8 cellular contexts compared by ENCODE assay signal in genomic region chr13:110712081-110712848, GRCh38. TPM values are rescaled to one million over a fixed set of nuclear protein-coding genes. Genes with fewer than 3 reads are reported as not detected.
DNase-seq lines count a peak whose midpoint lies in the region; ATAC-seq and TF ChIP-seq lines count a peak whose summit lies in the region.

No MANE protein-coding gene starts in this region.

- H3K4me3 ChIP-seq in CD4-positive, CD25-positive, alpha-beta regulatory T cell (ENCODE audit: low read depth, low read length) = peak overlapping the region; percentile 92
- peak overlapping the region; percentile 87 for H3K4me3 ChIP-seq in ectodermal cell (ENCODE audit: insufficient read depth, low read depth, low read length)
- H3K4me3 ChIP-seq in lung = peak overlapping the region; percentile 84

- POLR2A ChIA-PET in activated CD8-positive, alpha-beta T cell treated with anti-CD3 and anti-CD28 coated beads, Interleukin-2, amount 10 ng/mL, durations not matched to agents 7 days and 5 days (lab: Charles Lee) = interaction anchor here (0.6 to 2.2 kb wide), 14 partner anchors 9 to 477 kb away, joined by 3 to 26 read pairs (median 4); partner anchors contain the start of genes ANKRD10 and NAXD

- CTCF ChIA-PET in activated CD8-positive, alpha-beta T cell treated with anti-CD3 and anti-CD28 coated beads, Interleukin-2, amount 10 ng/mL, durations not matched to agents 7 days and 5 days (lab: Charles Lee) = interaction anchor here (0.8 to 1.8 kb wide), 2 partner anchors 68 to 203 kb away, joined by 3 to 7 read pairs; no protein-coding TSS in a partner anchor

- H3K36me3 Mint-ChIP-seq in CD4-positive, CD25-positive, alpha-beta regulatory T cell = no peaks in the 10 kb centered on the region
- peaks cover 2% of the 10 kb centered on the region for H3K36me3 Mint-ChIP-seq in activated CD8-positive, alpha-beta T cell treated with anti-CD3 and anti-CD28 coated beads, Interleukin-2, amount 10 ng/mL, durations not matched to agents 7 days and 5 days (ENCODE audit: low read depth)

- H3K27ac ChIP-seq in CD4-positive, CD25-positive, alpha-beta regulatory T cell (ENCODE audit: insufficient read depth, low read length, poor library complexity, severe bottlenecking) = peak overlapping the region; percentile 97
- H3K27ac ChIP-seq in ectodermal cell (ENCODE audit: insufficient read depth, low read depth, low read length, poor library complexity, severe bottlenecking) = peak overlapping the region; percentile 100
- H3K27ac ChIP-seq in lung (ENCODE audit: low read depth in 1 of 2, low read length in 1 of 2) = peak overlapping the region; percentile 96 to 97

- no peaks in the 10 kb centered on the region for H3K27me3 ChIP-seq in CD4-positive, CD25-positive, alpha-beta regulatory T cell (ENCODE audit: control insufficient read depth, insufficient read depth, low read length)
- H3K27me3 ChIP-seq in ectodermal cell (ENCODE audit: control insufficient read depth, insufficient read depth, low read length, poor library complexity, severe bottlenecking) = no peaks in the 10 kb centered on the region
- no peaks in the 10 kb centered on the region for H3K27me3 ChIP-seq in lung (ENCODE audit: control insufficient read depth, insufficient read depth)

- H3K4me3 Mint-ChIP-seq in CD4-positive, CD25-positive, alpha-beta regulatory T cell = peak overlapping the region; percentile 92 to 98 (median 95)
- H3K4me3 Mint-ChIP-seq in activated CD8-positive, alpha-beta T cell treated with anti-CD3 and anti-CD28 coated beads, Interleukin-2, amount 10 ng/mL, durations not matched to agents 7 days and 5 days = peak overlapping the region; percentile 93

- peaks cover 11 to 24% (median 16%) of the 10 kb centered on the region in 4 donors for H3K4me1 Mint-ChIP-seq in CD4-positive, CD25-positive, alpha-beta regulatory T cell
- peaks cover 17% of the 10 kb centered on the region for H3K4me1 Mint-ChIP-seq in activated CD8-positive, alpha-beta T cell treated with anti-CD3 and anti-CD28 coated beads, Interleukin-2, amount 10 ng/mL, durations not matched to agents 7 days and 5 days (ENCODE audit: low read depth)

- peaks cover 18% of the 10 kb centered on the region for H3K27me3 Mint-ChIP-seq in CD4-positive, CD25-positive, alpha-beta regulatory T cell
- H3K27me3 Mint-ChIP-seq in activated CD8-positive, alpha-beta T cell treated with anti-CD3 and anti-CD28 coated beads, Interleukin-2, amount 10 ng/mL, durations not matched to agents 7 days and 5 days (ENCODE audit: low read depth) = no peaks in the 10 kb centered on the region

- peaks cover 22% of the 10 kb centered on the region for H3K4me1 ChIP-seq in CD4-positive, CD25-positive, alpha-beta regulatory T cell (ENCODE audit: control insufficient read depth, insufficient read depth, low read length, poor library complexity, severe bottlenecking)
- H3K4me1 ChIP-seq in ectodermal cell (ENCODE audit: control insufficient read depth, insufficient read depth, low read length) (peaks cover under 1% of the 10 kb centered on the region), lung (ENCODE audit: control insufficient read depth in 2 of 2, insufficient read depth in 2 of 2, low read length in 2 of 2) (peaks cover 0 to 7% of the 10 kb centered on the region in 2 donors)

- H3K27ac Mint-ChIP-seq in CD4-positive, CD25-positive, alpha-beta regulatory T cell = peak overlapping the region; percentile 94 to 97 (median 96)
- peak overlapping the region; percentile 98 for H3K27ac Mint-ChIP-seq in activated CD8-positive, alpha-beta T cell treated with anti-CD3 and anti-CD28 coated beads, Interleukin-2, amount 10 ng/mL, durations not matched to agents 7 days and 5 days

- TF ChIP-seq CTCF in lung (IDR thresholded peaks at IDR 0.05; ENCODE audit: control extremely low read depth, extremely low read depth) = no peak

- H3K36me3 ChIP-seq in CD4-positive, CD25-positive, alpha-beta regulatory T cell (ENCODE audit: control insufficient read depth, insufficient read depth, low read length) = no peaks in the 10 kb centered on the region
- H3K36me3 ChIP-seq in ectodermal cell (ENCODE audit: control insufficient read depth, insufficient read depth, low read length) (no peaks in the 10 kb centered on the region), lung (ENCODE audit: control insufficient read depth in 2 of 2, insufficient read depth in 2 of 2, low read length in 2 of 2) (no peaks in the 10 kb centered on the region)

- H3K9me3 Mint-ChIP-seq in CD4-positive, CD25-positive, alpha-beta regulatory T cell = peaks cover 0 to 2% (median 0%) of the 10 kb centered on the region in 7 donors
- H3K9me3 Mint-ChIP-seq in activated CD8-positive, alpha-beta T cell treated with anti-CD3 and anti-CD28 coated beads, Interleukin-2, amount 10 ng/mL, durations not matched to agents 7 days and 5 days (ENCODE audit: insufficient read depth) = no peaks in the 10 kb centered on the region

- DNase-seq in CD4-positive, CD25-positive, alpha-beta regulatory T cell = peak in 2 of 3 donors; percentile 82 to 90
- DNase-seq in NCI-H748 treated with DMSO at 0.1 percent for 48 hours (lab: John Stamatoyannopoulos, UW) (peak; percentile 89), lung (ENCODE audit: low spot score) (peak; percentile 85)
- peak; percentile 89 for DNase-seq in activated CD8-positive, alpha-beta T cell treated with anti-CD3 and anti-CD28 coated beads, Interleukin-2, amount 10 ng/mL, durations not matched to agents 7 days and 5 days
- DNase-seq in stimulated activated CD4-positive, alpha-beta T cell treated with anti-CD3 and anti-CD28 coated beads, TNF-alpha, amount 100 ng/mL, for 4 hours (ENCODE audit: low read depth in 3 of 3) = peak; percentile 71 to 79 (median 74)

- no peaks in the 10 kb centered on the region for H3K9me3 ChIP-seq in CD4-positive, CD25-positive, alpha-beta regulatory T cell (ENCODE audit: control insufficient read depth in 2 of 2, low read length in 2 of 2)
- no peaks in the 10 kb centered on the region for H3K9me3 ChIP-seq in ectodermal cell (ENCODE audit: control insufficient read depth, low read length)
- H3K9me3 ChIP-seq in lung (ENCODE audit: control insufficient read depth in 2 of 2, insufficient read depth in 1 of 2, low read length in 1 of 2) = no peaks in the 10 kb centered on the region

- peak; percentile 12 for ATAC-seq in CD4-positive, CD25-positive, alpha-beta regulatory T cell (ENCODE audit: low read depth in 2 of 2)
- ATAC-seq in GM19397 (IDR thresholded peaks at IDR 0.05; ENCODE audit: unreplicated experiment) = peak; percentile 32
- ATAC-seq in HG03558 (IDR thresholded peaks at IDR 0.05; ENCODE audit: extremely low read depth, unreplicated experiment) = peak; percentile 19
- peak; percentile 14 for ATAC-seq in activated CD8-positive, alpha-beta T cell treated with anti-CD3 and anti-CD28 coated beads, Interleukin-2, amount 10 ng/mL, durations not matched to agents 7 days and 5 days
- peak; percentile 61 for ATAC-seq in lung (ENCODE audit: insufficient read depth, low FRiP score)

- 1% methylated on average over 58 of the region's 58 CpGs for WGBS in ectodermal cell, 2 experiments
- 0% methylated on average over 51 to 58 of the region's 58 CpGs for WGBS in lung, 2 donors

RNA-seq across cellular contexts. Expression of gene ING1, which starts 1.2 kb away (rescaled TPM):
- total RNA-seq in CD4-positive, CD25-positive, alpha-beta regulatory T cell = 16.8 TPM
- polyA plus RNA-seq in CD4-positive, CD25-positive, alpha-beta regulatory T cell = 10 to 100 TPM; 13.1 to 16.4 (median 14.8) TPM
- total RNA-seq in activated CD8-positive, alpha-beta T cell treated with anti-CD3 and anti-CD28 coated beads, Interleukin-2, amount 10 ng/mL, durations not matched to agents 7 days and 5 days = 10 to 100 TPM; 19.8 to 21.4 TPM
- 29.8 TPM for polyA plus RNA-seq in ectodermal cell (2013, experiment 1 of 4)
- 24.4 TPM for polyA plus RNA-seq in ectodermal cell (2013, experiment 2 of 4)
- polyA plus RNA-seq in ectodermal cell (2013, experiment 3 of 4) = 25.4 TPM
- 23.8 TPM for polyA plus RNA-seq in ectodermal cell (2013, experiment 4 of 4)
- 10 to 100 TPM; 13.7 to 20.4 TPM for total RNA-seq in lung
- 10 to 100 TPM in 1 of 2 donors, 1 to 10 TPM in 1; 8.8 to 20.6 TPM for polyA plus RNA-seq in lung

RNA-seq across cellular contexts. Expression of gene CARS2, which starts 6.3 kb away (rescaled TPM):
- 71.4 TPM for total RNA-seq in CD4-positive, CD25-positive, alpha-beta regulatory T cell
- polyA plus RNA-seq in CD4-positive, CD25-positive, alpha-beta regulatory T cell = 10 to 100 TPM; 23.1 to 39.9 (median 34.2) TPM
- 10 to 100 TPM; 73.1 to 79.9 TPM for total RNA-seq in activated CD8-positive, alpha-beta T cell treated with anti-CD3 and anti-CD28 coated beads, Interleukin-2, amount 10 ng/mL, durations not matched to agents 7 days and 5 days
- 48.1 TPM for polyA plus RNA-seq in ectodermal cell (2013, experiment 1 of 4)
- 51.3 TPM for polyA plus RNA-seq in ectodermal cell (2013, experiment 2 of 4)
- 40.8 TPM for polyA plus RNA-seq in ectodermal cell (2013, experiment 3 of 4)
- polyA plus RNA-seq in ectodermal cell (2013, experiment 4 of 4) = 40.6 TPM
- total RNA-seq in lung = 10 to 100 TPM; 61.9 to 79.5 TPM
- 100 to 1,000 TPM in 1 of 2 donors, 10 to 100 TPM in 1; 70.5 to 102 TPM for polyA plus RNA-seq in lung

Comparison
In these comparisons a context has a peak if more than half of its experiments do, and no peak if none do; other contexts are left out.
1. Peak in every context shown above with its lines: DNase-seq, ATAC-seq, H3K4me3 ChIP-seq and H3K27ac ChIP-seq.